In the genomic region with DNA sequence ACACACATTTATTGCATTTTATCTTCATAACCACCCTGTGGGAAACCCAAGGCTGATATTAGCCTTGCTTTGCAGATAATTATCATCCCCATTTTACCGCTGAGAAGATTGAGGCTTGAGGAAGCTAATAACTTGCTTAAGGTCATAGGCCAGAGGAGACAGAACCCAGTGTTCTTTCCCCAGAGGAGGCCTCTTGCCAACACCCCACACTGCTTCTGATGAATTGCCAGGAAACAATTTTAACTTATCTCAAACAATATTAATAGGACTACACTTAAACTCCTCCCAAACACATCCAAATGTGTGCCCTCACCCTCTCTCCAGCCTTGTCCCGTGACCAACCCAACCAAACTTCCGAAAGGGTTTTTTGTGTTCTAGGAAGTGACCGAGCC, we compare ENCODE assay signal across 9 cellular contexts. TPM values are rescaled to one million over a fixed set of nuclear protein-coding genes. Genes with fewer than 3 reads are reported as not detected.
DNase-seq lines count a peak whose midpoint lies in the region; ATAC-seq, FAIRE-seq and TF ChIP-seq lines count a peak whose summit lies in the region.
"Had no signal": no experiment of that assay in that cellular context is flagged by ENCODE, and none has a peak within 500 bp of the region (broad histone marks: within the 10 kb centered on the region; RNA-seq: fewer than 3 reads in every experiment).

No MANE protein-coding gene starts in this region.

- 9% methylated on average over 4 of the region's 4 CpGs for WGBS in K562 (ENCODE audit: insufficient coverage, low coverage, missing lambda C conversion rate)
- 55% methylated on average over 4 of the region's 4 CpGs for WGBS in HepG2 (ENCODE audit: low lambda C conversion rate)
- WGBS in transverse colon (ENCODE audit: low coverage in 1 of 2), 2 donors = 65 to 67% methylated on average over 3 to 4 of the region's 4 CpGs

- TF ChIP-seq CTCF in K562 (IDR thresholded peaks at IDR 0.05 in 2 of 3, conservative IDR thresholded peaks at IDR 0.05 in 1 of 3; ENCODE audit: insufficient read depth in 2 of 3, low read depth in 1 of 3, low read length in 3 of 3) = no peak
- no peak for TF ChIP-seq CTCF in HepG2 (CRISPR knock-in tag; IDR thresholded peaks at IDR 0.05)
- TF ChIP-seq CTCF in transverse colon (IDR thresholded peaks at IDR 0.05) = no peak

- H3K27ac Mint-ChIP-seq in activated CD8-positive, alpha-beta memory T cell treated with anti-CD3 and anti-CD28 coated beads, Interleukin-2, amount 10 ng/mL, durations not matched to agents 7 days and 5 days = peak overlapping the region; percentile 92

- intact Hi-C loops in K562 (cut with micrococcal nuclease) = loop anchor here (5.0 to 10.0 kb wide), 4 partner anchors 51 to 694 kb away; a partner anchor contains a TSS
- intact Hi-C loops in HepG2 (cut with micrococcal nuclease; ENCODE audit: unreplicated experiment) = loop anchor here (2.0 to 5.0 kb wide), 5 partner anchors 51 to 264 kb away; no protein-coding TSS in a partner anchor
- intact Hi-C loops in transverse colon (cut with DNase I; ENCODE audit: low total_unique reads) = loop anchor here (5.0 kb wide), 1 partner anchor 174 kb away; no protein-coding TSS in a partner anchor

- H4K20me1 ChIP-seq in K562 (replicated peaks; ENCODE audit: control insufficient read depth, insufficient read depth, low read length) (no peaks in the 10 kb centered on the region; the same call in 1 of the 2 replicates), HepG2 (ENCODE audit: insufficient read depth, low read length) (peaks cover 12% of the 10 kb centered on the region)

- H3K9me1 ChIP-seq in K562 (ENCODE audit: control insufficient read depth, insufficient read depth, low read length) = no peaks in the 10 kb centered on the region

- ATAC-seq in activated CD8-positive, alpha-beta memory T cell treated with anti-CD3 and anti-CD28 coated beads, Interleukin-2, amount 10 ng/mL, durations not matched to agents 7 days and 5 days = no peak
- ATAC-seq in K562 = no peak
- ATAC-seq in HepG2 = no peak
- no peak for ATAC-seq in GM21717 (IDR thresholded peaks at IDR 0.05; ENCODE audit: unreplicated experiment)
- no peak for ATAC-seq in GM18858 (IDR thresholded peaks at IDR 0.05; ENCODE audit: unreplicated experiment)

- TF ChIP-seq EP300 in K562 (IDR thresholded peaks at IDR 0.05; ENCODE audit: low read length) (no peak), HepG2 (IDR thresholded peaks at IDR 0.05; ENCODE audit: low read depth in 2 of 2, low read length in 2 of 2) (no peak), HepG2 (CRISPR knock-in tag; IDR thresholded peaks at IDR 0.05; ENCODE audit: borderline replicate concordance) (no peak), transverse colon (IDR thresholded peaks at IDR 0.05; ENCODE audit: low read depth) (no peak)

- H3K36me3 ChIP-seq in K562 (ENCODE audit: control insufficient read depth, insufficient read depth, low read length) (peaks cover 9% of the 10 kb centered on the region; the same call in 2 of the 3 replicates), HepG2 (replicated peaks in 1 of 2; ENCODE audit: control insufficient read depth in 1 of 2, insufficient read depth in 2 of 2, low read length in 2 of 2) (peaks cover 7 to 8% of the 10 kb centered on the region in 2 experiments), transverse colon (peaks cover 0 to 8% (median 4%) of the 10 kb centered on the region in 4 donors)

- DNase-seq in activated CD8-positive, alpha-beta memory T cell treated with anti-CD3 and anti-CD28 coated beads, Interleukin-2, amount 10 ng/mL, durations not matched to agents 7 days and 5 days = no peak
- DNase-seq in activated CD8-positive, alpha-beta memory T cell treated with anti-CD3 and anti-CD28 coated beads, Interleukin-2, amount 50 U/mL, for 4 hours = no peak
- DNase-seq in K562 (ENCODE audit: extremely low read depth in 1 of 4, low spot score in 3 of 4) (peak in 1 of 4 experiments; percentile 34), HepG2 (ENCODE audit: low spot score) (no peak), transverse colon (no peak), islet precursor cell (no peak)

- CTCF ChIA-PET in activated CD8-positive, alpha-beta memory T cell treated with anti-CD3 and anti-CD28 coated beads, Interleukin-2, amount 10 ng/mL, durations not matched to agents 7 days and 5 days (lab: Charles Lee) = interaction anchor here (1.5 to 3.3 kb wide), 3 partner anchors 11 to 266 kb away, joined by 3 to 13 read pairs (median 8); no protein-coding TSS in a partner anchor
- CTCF ChIA-PET in K562 (lab: Yijun Ruan, JAX; ENCODE audit: low intra/inter-chr PET ratio) (no interaction called here), HepG2 (lab: Yijun Ruan, JAX; ENCODE audit: low intra/inter-chr PET ratio, low total read pairs) (no interaction called here)

- in situ Hi-C loops in K562 (cut with MboI) (no loop called here), HepG2 (cut with HindIII; ENCODE audit: extremely low pct_ligation_motif_present, low pct_unique_long_range_greater_than_20kb) (no loop called here), transverse colon (cut with MboI; ENCODE audit: low pct_ligation_motif_present in 1 of 4, low pct_unique_long_range_greater_than_20kb in 1 of 4, low sequenced_read_pairs in 3 of 4) (loop anchor here in 1 of 4 donors (10.0 kb wide), 1 partner anchor 171 kb away; no protein-coding TSS in a partner anchor)

- H3K9ac ChIP-seq in K562 (ENCODE audit: insufficient read depth in 1 of 2, low read depth in 2 of 2, low read length in 2 of 2) (peak overlapping the region; percentile 89 to 93; a peak in 3 of 4 replicates), HepG2 (ENCODE audit: insufficient read depth, low read depth, low read length) (peak overlapping the region; percentile 79)

- TF ChIP-seq RAD21 in K562 (CRISPR knock-in tag; conservative IDR thresholded peaks at IDR 0.05 in 1 of 2, IDR thresholded peaks at IDR 0.05 in 1 of 2) (no peak), HepG2 (CRISPR knock-in tag; IDR thresholded peaks at IDR 0.05) (no peak)

- H3K27me3 ChIP-seq in K562 (ENCODE audit: control insufficient read depth in 2 of 2, insufficient read depth in 2 of 2, low read length in 2 of 2) (no peaks in the 10 kb centered on the region; a peak in 1 of 5 replicates), HepG2 (ENCODE audit: control insufficient read depth in 1 of 2, insufficient read depth in 2 of 2, low read length in 2 of 2) (no peaks in the 10 kb centered on the region; a peak in 1 of 5 replicates), transverse colon (no peaks in the 10 kb centered on the region)

- H3K27ac ChIP-seq in K562 (ENCODE audit: extremely low read depth, low read depth, low read length) (peak overlapping the region; percentile 90), HepG2 (ENCODE audit: extremely low read length, insufficient read depth, low read length) (peak overlapping the region; percentile 94), transverse colon (peak overlapping the region; percentile 83 to 97 (median 92))

- H3K9me3 ChIP-seq in K562 (replicated peaks; ENCODE audit: control insufficient read depth, insufficient read depth, low read depth, low read length) (no peaks in the 10 kb centered on the region), HepG2 (ENCODE audit: low read length) (no peaks in the 10 kb centered on the region), transverse colon (no peaks in the 10 kb centered on the region)
- H3K9me3 ChIP-seq: mucosa of descending colon had no signal

- H3K27me3 Mint-ChIP-seq in activated CD8-positive, alpha-beta memory T cell treated with anti-CD3 and anti-CD28 coated beads, Interleukin-2, amount 10 ng/mL, durations not matched to agents 7 days and 5 days = no peaks in the 10 kb centered on the region

- peaks cover 3% of the 10 kb centered on the region for H3K36me3 Mint-ChIP-seq in activated CD8-positive, alpha-beta memory T cell treated with anti-CD3 and anti-CD28 coated beads, Interleukin-2, amount 10 ng/mL, durations not matched to agents 7 days and 5 days

- TF ChIP-seq POLR2A in K562 (conservative IDR thresholded peaks at IDR 0.05) (no peak), HepG2 (IDR thresholded peaks at IDR 0.05; ENCODE audit: insufficient read depth in 1 of 2, low read depth in 2 of 2, low read length in 2 of 2) (no peak), transverse colon (IDR thresholded peaks at IDR 0.05) (no peak)

- H3K4me1 ChIP-seq in K562 (replicated peaks in 1 of 2; ENCODE audit: control insufficient read depth in 2 of 2, insufficient read depth in 2 of 2, low read length in 2 of 2) (peaks cover 36 to 72% of the 10 kb centered on the region in 2 experiments; a peak in 4 of 5 replicates), HepG2 (ENCODE audit: insufficient read depth, low read length) (peaks cover 70% of the 10 kb centered on the region), transverse colon (peaks cover 20 to 68% (median 57%) of the 10 kb centered on the region in 4 donors)

- FAIRE-seq in K562 (lab: Jason Lieb, UNC) (peak; percentile 11), HepG2 (lab: Jason Lieb, UNC) (no peak)

- H3K4me2 ChIP-seq in K562 (ENCODE audit: insufficient read depth, low read length) (peak overlapping the region; percentile 84), HepG2 (ENCODE audit: low read depth, low read length) (peak overlapping the region; percentile 99)

- POLR2A ChIA-PET in K562 (lab: Yijun Ruan, JAX) (interaction anchor here (1.4 to 2.0 kb wide), 2 partner anchors 10 to 11 kb away, joined by 5 to 9 read pairs; no protein-coding TSS in a partner anchor), HepG2 (lab: Yijun Ruan, JAX) (interaction anchor here (1.2 to 2.7 kb wide), 5 partner anchors 11 to 259 kb away, joined by 3 to 13 read pairs (median 4); no protein-coding TSS in a partner anchor)

- H3K79me2 ChIP-seq in K562 (ENCODE audit: control insufficient read depth, insufficient read depth, low read length) (peaks cover 53% of the 10 kb centered on the region), HepG2 (ENCODE audit: insufficient read depth, low read length) (peaks cover 42% of the 10 kb centered on the region)

- peaks cover 37% of the 10 kb centered on the region for H3K4me1 Mint-ChIP-seq in activated CD8-positive, alpha-beta memory T cell treated with anti-CD3 and anti-CD28 coated beads, Interleukin-2, amount 10 ng/mL, durations not matched to agents 7 days and 5 days

- H2AFZ ChIP-seq in K562 (ENCODE audit: low read depth, low read length) (peak overlapping the region; percentile 84), HepG2 (ENCODE audit: low read length) (no peak overlapping the region)

- H3K4me3 Mint-ChIP-seq in activated CD8-positive, alpha-beta memory T cell treated with anti-CD3 and anti-CD28 coated beads, Interleukin-2, amount 10 ng/mL, durations not matched to agents 7 days and 5 days = peak overlapping the region; percentile 70

- H3K9me3 Mint-ChIP-seq in activated CD8-positive, alpha-beta memory T cell treated with anti-CD3 and anti-CD28 coated beads, Interleukin-2, amount 10 ng/mL, durations not matched to agents 7 days and 5 days (ENCODE audit: low read depth) = no peaks in the 10 kb centered on the region

- H3K4me3 ChIP-seq in K562 = peak overlapping the region; percentile 77; the same call in 1 of the 2 replicates
- H3K4me3 ChIP-seq in HepG2 (replicated peaks in 1 of 3; ENCODE audit: insufficient read depth in 1 of 3, low read depth in 2 of 3, low read length in 3 of 3) = peak overlapping the region; percentile 49 to 74 (median 55)
- peak overlapping the region in 1 of 4 donors; percentile 13 for H3K4me3 ChIP-seq in transverse colon
- H3K4me3 ChIP-seq: mucosa of descending colon had no signal

- BruUV-seq in K562 (replicated peaks; lab: Mats Ljungman, UMichigan) = no TSS peak
- no TSS peak for BruUV-seq in HepG2 (replicated peaks; lab: Mats Ljungman, UMichigan)

RNA-seq across cellular contexts. Expression of a gene that starts 2.1 kb away (rescaled TPM):
- total RNA-seq in activated CD8-positive, alpha-beta memory T cell treated with anti-CD3 and anti-CD28 coated beads, Interleukin-2, amount 10 ng/mL, durations not matched to agents 7 days and 5 days = 100 to 1,000 TPM in 1 of 2 experiments, 10 to 100 TPM in 1; 92.1 to 110 TPM
- 538 and 821 TPM in 2 replicates for total RNA-seq in K562 (2011; cell fraction: chromatin; rRNA removed; ENCODE audit: low replicate concordance)
- 360 and 372 TPM in 2 replicates for total RNA-seq in K562 (2011; cell fraction: nucleolus; rRNA removed)
- 370 and 431 TPM in 2 replicates for total RNA-seq in K562 (2011; cell fraction: nucleoplasm; rRNA removed)
- total RNA-seq in K562 (2014; rRNA removed) = 67.4 and 136 TPM in 2 replicates
- total RNA-seq in K562 (2014; rRNA removed; fragmentation: Illumina TruSeq; extraction: Trizol) = 37.3 and 41.2 TPM in 2 replicates
- total RNA-seq in K562 (2015; rRNA removed; fragmentation: Illumina TruSeq; extraction: Trizol) = 51.9 and 55.5 TPM in 2 replicates
- total RNA-seq in K562 (2021) = 74.8 and 75.4 TPM in 2 replicates
- polyA plus RNA-seq in K562 (2011; rRNA removed) = 44.2 and 53.2 TPM in 2 replicates
- polyA plus RNA-seq in K562 (2011; cell fraction: cytosol; rRNA removed) = 33.7 and 35.7 TPM in 2 replicates
- polyA plus RNA-seq in K562 (2011; cell fraction: nucleus; rRNA removed) = 243 and 279 TPM in 2 replicates
- 41.5 and 49.6 TPM in 2 replicates for polyA plus RNA-seq in K562 (2012)
- polyA plus RNA-seq in K562 (2014; fragmentation: Illumina TruSeq; extraction: Trizol) = 49.2 and 49.4 TPM in 2 replicates
- polyA plus RNA-seq in K562 (2014; fragmentation: Nextera tagmentation; extraction: Ambion mirVana) = 1 to 10 TPM; 5.8 to 7.0 TPM
- polyA plus RNA-seq in K562 (2014; rRNA removed) = 62.6 and 89.1 TPM in 2 replicates
- polyA minus RNA-seq in K562 (2011; rRNA and poly(A)+ RNA removed) = 44.3 and 53.3 TPM in 2 replicates
- 30.5 and 50.1 TPM in 2 replicates for polyA minus RNA-seq in K562 (2011; cell fraction: cytosol; rRNA and poly(A)+ RNA removed)
- polyA minus RNA-seq in K562 (2011; cell fraction: nucleus; rRNA and poly(A)+ RNA removed) = 79.4 and 87.9 TPM in 2 replicates
- total RNA-seq in HepG2 (2016; rRNA removed; fragmentation: Illumina TruSeq; extraction: Trizol) = 63.9 and 136 TPM in 2 replicates
- total RNA-seq in HepG2 (2016; cell fraction: cytosol; rRNA removed; fragmentation: Illumina TruSeq; extraction: Trizol; ENCODE audit: low read depth) = 47.1 and 47.6 TPM in 2 replicates
- 54.6 and 131 TPM in 2 replicates for total RNA-seq in HepG2 (2016; cell fraction: insoluble cytoplasmic fraction; rRNA removed; fragmentation: Illumina TruSeq; extraction: Trizol)
- total RNA-seq in HepG2 (2016; cell fraction: membrane; rRNA removed; fragmentation: Illumina TruSeq; extraction: Trizol) = 46.3 and 47.0 TPM in 2 replicates
- total RNA-seq in HepG2 (2016; cell fraction: nucleus; rRNA removed; fragmentation: Illumina TruSeq; extraction: Trizol) = 148 and 166 TPM in 2 replicates
- 66.0 and 77.5 TPM in 2 replicates for polyA plus RNA-seq in HepG2 (2011; rRNA removed)
- 41.6 and 46.2 TPM in 2 replicates for polyA plus RNA-seq in HepG2 (2011; cell fraction: cytosol; rRNA removed)
- 327 and 378 TPM in 2 replicates for polyA plus RNA-seq in HepG2 (2011; cell fraction: nucleus; rRNA removed)
- 69.0 and 72.2 TPM in 2 replicates for polyA plus RNA-seq in HepG2 (2012)
- polyA plus RNA-seq in HepG2 (2016; cell fraction: cytosol; fragmentation: Illumina TruSeq; extraction: Trizol; ENCODE audit: low read depth) = 8.2 and 9.5 TPM in 2 replicates
- 43.3 and 56.0 TPM in 2 replicates for polyA plus RNA-seq in HepG2 (2016; cell fraction: insoluble cytoplasmic fraction; fragmentation: Illumina TruSeq; extraction: Trizol; ENCODE audit: low read depth)
- polyA plus RNA-seq in HepG2 (2016; cell fraction: membrane; fragmentation: Illumina TruSeq; extraction: Trizol; ENCODE audit: low read depth) = 16.9 and 17.6 TPM in 2 replicates
- polyA plus RNA-seq in HepG2 (2016; cell fraction: nucleus; fragmentation: Illumina TruSeq; extraction: Trizol; ENCODE audit: insufficient read depth, low read depth) = 304 and 336 TPM in 2 replicates
- polyA minus RNA-seq in HepG2 (2011; rRNA and poly(A)+ RNA removed; ENCODE audit: low replicate concordance) = 76.1 and 106 TPM in 2 replicates
- polyA minus RNA-seq in HepG2 (2011; cell fraction: cytosol; rRNA and poly(A)+ RNA removed) = 59.0 and 61.6 TPM in 2 replicates
- polyA minus RNA-seq in HepG2 (2011; cell fraction: nucleus; rRNA and poly(A)+ RNA removed) = 140 and 143 TPM in 2 replicates
- total RNA-seq in transverse colon = 100 to 1,000 TPM; 168 to 408 (median 285) TPM

RNA-seq across cellular contexts. Expression of a gene that starts 15.7 kb away (rescaled TPM):
- total RNA-seq in activated CD8-positive, alpha-beta memory T cell treated with anti-CD3 and anti-CD28 coated beads, Interleukin-2, amount 10 ng/mL, durations not matched to agents 7 days and 5 days = 100 to 1,000 TPM; 184 to 235 TPM
- total RNA-seq in K562 (2011; cell fraction: chromatin; rRNA removed; ENCODE audit: low replicate concordance) = 521 and 557 TPM in 2 replicates
- total RNA-seq in K562 (2011; cell fraction: nucleolus; rRNA removed) = 219 and 271 TPM in 2 replicates
- total RNA-seq in K562 (2011; cell fraction: nucleoplasm; rRNA removed) = 280 and 307 TPM in 2 replicates
- total RNA-seq in K562 (2014; rRNA removed) = 49.2 and 58.7 TPM in 2 replicates
- total RNA-seq in K562 (2014; rRNA removed; fragmentation: Illumina TruSeq; extraction: Trizol) = 25.4 and 31.7 TPM in 2 replicates
- total RNA-seq in K562 (2015; rRNA removed; fragmentation: Illumina TruSeq; extraction: Trizol) = 26.9 and 27.6 TPM in 2 replicates
- total RNA-seq in K562 (2021) = 114 and 126 TPM in 2 replicates
- 24.1 and 24.5 TPM in 2 replicates for polyA plus RNA-seq in K562 (2011; rRNA removed)
- 24.1 and 43.3 TPM in 2 replicates for polyA plus RNA-seq in K562 (2011; cell fraction: cytosol; rRNA removed)
- 82.4 and 115 TPM in 2 replicates for polyA plus RNA-seq in K562 (2011; cell fraction: nucleus; rRNA removed)
- polyA plus RNA-seq in K562 (2012) = 58.0 and 101 TPM in 2 replicates
- polyA plus RNA-seq in K562 (2014; fragmentation: Illumina TruSeq; extraction: Trizol) = 41.9 and 66.8 TPM in 2 replicates
- 1 to 10 TPM; 4.7 to 5.4 TPM for polyA plus RNA-seq in K562 (2014; fragmentation: Nextera tagmentation; extraction: Ambion mirVana)
- polyA plus RNA-seq in K562 (2014; rRNA removed) = 75.6 and 83.7 TPM in 2 replicates
- polyA minus RNA-seq in K562 (2011; rRNA and poly(A)+ RNA removed) = 22.7 and 27.7 TPM in 2 replicates
- 41.4 and 57.3 TPM in 2 replicates for polyA minus RNA-seq in K562 (2011; cell fraction: cytosol; rRNA and poly(A)+ RNA removed)
- polyA minus RNA-seq in K562 (2011; cell fraction: nucleus; rRNA and poly(A)+ RNA removed) = 37.2 and 51.5 TPM in 2 replicates
- total RNA-seq in HepG2 (2016; rRNA removed; fragmentation: Illumina TruSeq; extraction: Trizol) = 21.4 and 24.4 TPM in 2 replicates
- 54.2 and 55.2 TPM in 2 replicates for total RNA-seq in HepG2 (2016; cell fraction: cytosol; rRNA removed; fragmentation: Illumina TruSeq; extraction: Trizol; ENCODE audit: low read depth)
- 17.9 and 22.3 TPM in 2 replicates for total RNA-seq in HepG2 (2016; cell fraction: insoluble cytoplasmic fraction; rRNA removed; fragmentation: Illumina TruSeq; extraction: Trizol)
- 22.4 and 27.0 TPM in 2 replicates for total RNA-seq in HepG2 (2016; cell fraction: membrane; rRNA removed; fragmentation: Illumina TruSeq; extraction: Trizol)
- 48.5 and 63.5 TPM in 2 replicates for total RNA-seq in HepG2 (2016; cell fraction: nucleus; rRNA removed; fragmentation: Illumina TruSeq; extraction: Trizol)
- 38.4 and 42.3 TPM in 2 replicates for polyA plus RNA-seq in HepG2 (2011; rRNA removed)
- polyA plus RNA-seq in HepG2 (2011; cell fraction: cytosol; rRNA removed) = 31.1 and 36.3 TPM in 2 replicates
- 155 and 191 TPM in 2 replicates for polyA plus RNA-seq in HepG2 (2011; cell fraction: nucleus; rRNA removed)
- polyA plus RNA-seq in HepG2 (2012) = 78.6 and 89.8 TPM in 2 replicates
- 10.6 and 13.9 TPM in 2 replicates for polyA plus RNA-seq in HepG2 (2016; cell fraction: cytosol; fragmentation: Illumina TruSeq; extraction: Trizol; ENCODE audit: low read depth)
- polyA plus RNA-seq in HepG2 (2016; cell fraction: insoluble cytoplasmic fraction; fragmentation: Illumina TruSeq; extraction: Trizol; ENCODE audit: low read depth) = 35.2 and 50.6 TPM in 2 replicates
- polyA plus RNA-seq in HepG2 (2016; cell fraction: membrane; fragmentation: Illumina TruSeq; extraction: Trizol; ENCODE audit: low read depth) = 29.5 and 30.6 TPM in 2 replicates
- 190 and 216 TPM in 2 replicates for polyA plus RNA-seq in HepG2 (2016; cell fraction: nucleus; fragmentation: Illumina TruSeq; extraction: Trizol; ENCODE audit: insufficient read depth, low read depth)
- 38.6 and 64.5 TPM in 2 replicates for polyA minus RNA-seq in HepG2 (2011; rRNA and poly(A)+ RNA removed; ENCODE audit: low replicate concordance)
- 32.5 and 37.0 TPM in 2 replicates for polyA minus RNA-seq in HepG2 (2011; cell fraction: cytosol; rRNA and poly(A)+ RNA removed)
- 104 and 109 TPM in 2 replicates for polyA minus RNA-seq in HepG2 (2011; cell fraction: nucleus; rRNA and poly(A)+ RNA removed)
- total RNA-seq in transverse colon = 100 to 1,000 TPM; 109 to 281 (median 142) TPM

RNA-seq across cellular contexts. Expression of a gene that starts 54.4 kb away (rescaled TPM):
- 1,000 to 10,000 TPM; 2,153 to 2,209 TPM for total RNA-seq in activated CD8-positive, alpha-beta memory T cell treated with anti-CD3 and anti-CD28 coated beads, Interleukin-2, amount 10 ng/mL, durations not matched to agents 7 days and 5 days
- 190 and 375 TPM in 2 replicates for total RNA-seq in K562 (2011; cell fraction: chromatin; rRNA removed; ENCODE audit: low replicate concordance)
- total RNA-seq in K562 (2011; cell fraction: nucleolus; rRNA removed) = 1,145 and 1,282 TPM in 2 replicates
- 741 and 1,472 TPM in 2 replicates for total RNA-seq in K562 (2011; cell fraction: nucleoplasm; rRNA removed)
- total RNA-seq in K562 (2014; rRNA removed) = 6,042 and 8,261 TPM in 2 replicates
- 916 and 1,208 TPM in 2 replicates for total RNA-seq in K562 (2014; rRNA removed; fragmentation: Illumina TruSeq; extraction: Trizol)
- 2,074 and 2,169 TPM in 2 replicates for total RNA-seq in K562 (2015; rRNA removed; fragmentation: Illumina TruSeq; extraction: Trizol)
- 2,859 and 3,283 TPM in 2 replicates for total RNA-seq in K562 (2021)
- 1,633 and 2,887 TPM in 2 replicates for polyA plus RNA-seq in K562 (2011; rRNA removed)
- 3,426 and 8,334 TPM in 2 replicates for polyA plus RNA-seq in K562 (2011; cell fraction: cytosol; rRNA removed)
- 2,104 and 2,686 TPM in 2 replicates for polyA plus RNA-seq in K562 (2011; cell fraction: nucleus; rRNA removed)
- polyA plus RNA-seq in K562 (2012) = 2,765 and 5,488 TPM in 2 replicates
- polyA plus RNA-seq in K562 (2014; fragmentation: Illumina TruSeq; extraction: Trizol) = 1,258 and 1,518 TPM in 2 replicates
- 100 to 1,000 TPM; 227 to 348 TPM for polyA plus RNA-seq in K562 (2014; fragmentation: Nextera tagmentation; extraction: Ambion mirVana)
- polyA plus RNA-seq in K562 (2014; rRNA removed) = 4,293 and 4,381 TPM in 2 replicates
- 413 and 474 TPM in 2 replicates for polyA minus RNA-seq in K562 (2011; rRNA and poly(A)+ RNA removed)
- polyA minus RNA-seq in K562 (2011; cell fraction: cytosol; rRNA and poly(A)+ RNA removed) = 1,370 and 2,343 TPM in 2 replicates
- 505 and 641 TPM in 2 replicates for polyA minus RNA-seq in K562 (2011; cell fraction: nucleus; rRNA and poly(A)+ RNA removed)
- 2,988 and 3,233 TPM in 2 replicates for total RNA-seq in HepG2 (2016; rRNA removed; fragmentation: Illumina TruSeq; extraction: Trizol)
- total RNA-seq in HepG2 (2016; cell fraction: cytosol; rRNA removed; fragmentation: Illumina TruSeq; extraction: Trizol; ENCODE audit: low read depth) = 6,142 and 6,743 TPM in 2 replicates
- 3,074 and 3,414 TPM in 2 replicates for total RNA-seq in HepG2 (2016; cell fraction: insoluble cytoplasmic fraction; rRNA removed; fragmentation: Illumina TruSeq; extraction: Trizol)
- 8,788 and 9,254 TPM in 2 replicates for total RNA-seq in HepG2 (2016; cell fraction: membrane; rRNA removed; fragmentation: Illumina TruSeq; extraction: Trizol)
- total RNA-seq in HepG2 (2016; cell fraction: nucleus; rRNA removed; fragmentation: Illumina TruSeq; extraction: Trizol) = 1,061 and 1,137 TPM in 2 replicates
- polyA plus RNA-seq in HepG2 (2011; rRNA removed) = 4,411 and 5,523 TPM in 2 replicates
- polyA plus RNA-seq in HepG2 (2011; cell fraction: cytosol; rRNA removed) = 4,701 and 9,932 TPM in 2 replicates
- polyA plus RNA-seq in HepG2 (2011; cell fraction: nucleus; rRNA removed) = 3,101 and 3,317 TPM in 2 replicates
- 3,379 and 4,912 TPM in 2 replicates for polyA plus RNA-seq in HepG2 (2012)
- 8,773 and 9,300 TPM in 2 replicates for polyA plus RNA-seq in HepG2 (2016; cell fraction: cytosol; fragmentation: Illumina TruSeq; extraction: Trizol; ENCODE audit: low read depth)
- 3,767 and 4,135 TPM in 2 replicates for polyA plus RNA-seq in HepG2 (2016; cell fraction: insoluble cytoplasmic fraction; fragmentation: Illumina TruSeq; extraction: Trizol; ENCODE audit: low read depth)
- 9,832 and 9,939 TPM in 2 replicates for polyA plus RNA-seq in HepG2 (2016; cell fraction: membrane; fragmentation: Illumina TruSeq; extraction: Trizol; ENCODE audit: low read depth)
- 2,257 and 2,556 TPM in 2 replicates for polyA plus RNA-seq in HepG2 (2016; cell fraction: nucleus; fragmentation: Illumina TruSeq; extraction: Trizol; ENCODE audit: insufficient read depth, low read depth)
- 1,096 and 3,482 TPM in 2 replicates for polyA minus RNA-seq in HepG2 (2011; rRNA and poly(A)+ RNA removed; ENCODE audit: low replicate concordance)
- polyA minus RNA-seq in HepG2 (2011; cell fraction: cytosol; rRNA and poly(A)+ RNA removed) = 1,942 and 2,023 TPM in 2 replicates
- 448 and 516 TPM in 2 replicates for polyA minus RNA-seq in HepG2 (2011; cell fraction: nucleus; rRNA and poly(A)+ RNA removed)
- 1,000 to 10,000 TPM; 3,190 to 3,814 (median 3,321) TPM for total RNA-seq in transverse colon
